ENCODE assay signal across 8 cellular contexts in genomic region chr4:6909970-6910339, GRCh38. TPM values are rescaled to one million over a fixed set of nuclear protein-coding genes. Genes with fewer than 3 reads are reported as not detected.
DNase-seq lines count a peak whose midpoint lies in the region; ATAC-seq, FAIRE-seq and TF ChIP-seq lines count a peak whose summit lies in the region.

No MANE protein-coding gene starts in this region.

- ATAC-seq in GM12878 = peak; percentile 13
- ATAC-seq in HepG2 = peak; percentile 3
- peak; percentile 44 for ATAC-seq in stimulated activated naive CD8-positive, alpha-beta T cell treated with anti-CD3 and anti-CD28 coated beads, Interleukin-15, amount 100 ng/mL, for 72 hours

- 0 out of 2 replicates have a peak, but pooled peaks cover 9% of the 10 kb centered on the region for H3K4me1 ChIP-seq in GM23248 (ENCODE audit: insufficient read depth)
- H3K4me1 ChIP-seq in GM12878 (ENCODE audit: control insufficient read depth, insufficient read depth, low read length) = peaks cover 16% of the 10 kb centered on the region
- peaks cover 68% of the 10 kb centered on the region for H3K4me1 ChIP-seq in HepG2 (ENCODE audit: insufficient read depth, low read length)

- H4K20me1 ChIP-seq in GM23248 (ENCODE audit: insufficient read depth) (no peaks in the 10 kb centered on the region), GM12878 (ENCODE audit: control insufficient read depth, insufficient read depth) (no peaks in the 10 kb centered on the region), HepG2 (ENCODE audit: insufficient read depth, low read length) (peaks cover 24% of the 10 kb centered on the region; the same call in 1 of the 2 replicates)

- H3K4me3 Mint-ChIP-seq in stimulated activated naive CD8-positive, alpha-beta T cell treated with anti-CD3 and anti-CD28 coated beads, Interleukin-15, amount 100 ng/mL, for 72 hours = peak overlapping the region; percentile 97 to 99

- H3K36me3 ChIP-seq in GM23248 (ENCODE audit: low read depth) = no peaks in the 10 kb centered on the region
- H3K36me3 ChIP-seq in MG63 = no peaks in the 10 kb centered on the region
- H3K36me3 ChIP-seq in GM12878 (ENCODE audit: control insufficient read depth in 2 of 2, insufficient read depth in 2 of 2, low read length in 1 of 2) = no peaks in the 10 kb centered on the region
- H3K36me3 ChIP-seq in HepG2 (replicated peaks in 1 of 2; ENCODE audit: control insufficient read depth in 1 of 2, insufficient read depth in 2 of 2, low read length in 2 of 2) = no peaks in the 10 kb centered on the region

- WGBS in GM23248 (ENCODE audit: low coverage in 1 of 2, low lambda C conversion rate in 2 of 2, missing lambda C conversion rate in 2 of 2), 2 experiments = 0% methylated on average over 10 to 39 of the region's 58 CpGs
- under 1% methylated on average over 41 of the region's 58 CpGs for WGBS in GM12878 (ENCODE audit: insufficient coverage, insufficient replicate concordance, low lambda C conversion rate, missing lambda C conversion rate)
- WGBS in HepG2 (ENCODE audit: low lambda C conversion rate) = 0% methylated on average over 6 of the region's 58 CpGs

- TF ChIP-seq EP300 in GM12878 (IDR thresholded peaks at IDR 0.05; ENCODE audit: borderline replicate concordance in 1 of 2, control insufficient read depth in 1 of 2, low read depth in 2 of 2, low read length in 2 of 2) (no peak), HepG2 (IDR thresholded peaks at IDR 0.05; ENCODE audit: low read depth in 2 of 2, low read length in 2 of 2) (no peak), HepG2 (CRISPR knock-in tag; IDR thresholded peaks at IDR 0.05; ENCODE audit: borderline replicate concordance) (no peak)

- H3K9me3 ChIP-seq in GM23248 (ENCODE audit: low read depth) (no peaks in the 10 kb centered on the region), MG63 (no peaks in the 10 kb centered on the region), GM12878 (replicated peaks; ENCODE audit: control insufficient read depth, insufficient read depth, low read length) (no peaks in the 10 kb centered on the region), HepG2 (ENCODE audit: low read length) (no peaks in the 10 kb centered on the region)

- POLR2A ChIA-PET in GM12878 (lab: Charles Lee) (interaction anchor here (1.1 to 3.5 kb wide), 5 partner anchors 10 to 158 kb away, joined by 3 to 18 read pairs (median 5); partner anchors contain the start of gene GRPEL1), HepG2 (lab: Yijun Ruan, JAX) (interaction anchor here (0.7 to 11.5 kb wide), 26 partner anchors 8 to 216 kb away, joined by 3 to 215 read pairs (median 7); partner anchors contain the start of genes BLOC1S4, GRPEL1, MRFAP1L1 and S100P)

- no peaks in the 10 kb centered on the region for H3K9me2 ChIP-seq in GM23248 (ENCODE audit: insufficient read depth)

- H3K4me2 ChIP-seq in GM23248 (ENCODE audit: unreplicated experiment) (peak overlapping the region; percentile 92), GM12878 (ENCODE audit: control insufficient read depth, insufficient read depth) (peak overlapping the region; percentile 99), HepG2 (ENCODE audit: low read depth, low read length) (peak overlapping the region; percentile 96)

- H3K79me2 ChIP-seq in GM23248 (ENCODE audit: insufficient read depth) (peaks cover 32% of the 10 kb centered on the region; the same call in 1 of the 2 replicates), GM12878 (ENCODE audit: control insufficient read depth, insufficient read depth, low read length) (peaks cover 11% of the 10 kb centered on the region), HepG2 (ENCODE audit: insufficient read depth, low read length) (peaks cover 52% of the 10 kb centered on the region)

- H3K4me1 Mint-ChIP-seq in stimulated activated naive CD8-positive, alpha-beta T cell treated with anti-CD3 and anti-CD28 coated beads, Interleukin-15, amount 100 ng/mL, for 72 hours = peaks cover 63% of the 10 kb centered on the region

- H3K27me3 Mint-ChIP-seq in stimulated activated naive CD8-positive, alpha-beta T cell treated with anti-CD3 and anti-CD28 coated beads, Interleukin-15, amount 100 ng/mL, for 72 hours = peaks cover 13% of the 10 kb centered on the region

- in situ Hi-C loops in GM23248 (cut with MboI) = no loop called here
- in situ Hi-C loops in GM12878 (cut with MboI) = loop anchor here (5.0 kb wide), 1 partner anchor 162 kb away; no protein-coding TSS in a partner anchor
- in situ Hi-C loops in HepG2 (cut with HindIII; ENCODE audit: extremely low pct_ligation_motif_present, low pct_unique_long_range_greater_than_20kb) = loop anchor here (10.0 kb wide), 1 partner anchor 165 kb away; no protein-coding TSS in a partner anchor

- no peaks in the 10 kb centered on the region for H3K9me3 Mint-ChIP-seq in stimulated activated naive CD8-positive, alpha-beta T cell treated with anti-CD3 and anti-CD28 coated beads, Interleukin-15, amount 100 ng/mL, for 72 hours

- DNase-seq in GM12892 (ENCODE audit: insufficient read length) (peak; percentile 58), GM23248 (peak; percentile 60), MG63 (no peak), GM12878 (ENCODE audit: low read depth, low spot score) (no peak), HepG2 (ENCODE audit: low spot score) (no peak), HTR-8/SVneo (ENCODE audit: insufficient read length, low spot score) (no peak), HCEC 1CT (no peak)
- peak in 1 of 2 donors; percentile 44 for DNase-seq in stimulated activated naive CD8-positive, alpha-beta T cell treated with anti-CD3 and anti-CD28 coated beads, Interleukin-15, amount 100 ng/mL, for 72 hours

- H2AFZ ChIP-seq in GM23248 (peak overlapping the region; percentile 34), GM12878 (ENCODE audit: control insufficient read depth, low read depth, low read length) (peak overlapping the region; percentile 74), HepG2 (ENCODE audit: low read length) (no peak overlapping the region)

- SMC1A ChIA-PET in GM12878 (lab: Charles Lee; ENCODE audit: uncharacterized antibody, unreplicated experiment) = interaction anchor here (1.2 to 2.4 kb wide), 6 partner anchors 32 to 161 kb away, joined by 4 to 18 read pairs (median 6); partner anchors contain the start of gene TADA2B

- H3K9ac ChIP-seq in GM23248 = peak overlapping the region; percentile 88
- peak overlapping the region; percentile 72 for H3K9ac ChIP-seq in GM12878 (ENCODE audit: control insufficient read depth, insufficient read depth, low read length)
- peak overlapping the region; percentile 87 for H3K9ac ChIP-seq in HepG2 (ENCODE audit: insufficient read depth, low read depth, low read length)

- no peaks in the 10 kb centered on the region for H3K27me3 ChIP-seq in GM23248 (replicated peaks; ENCODE audit: insufficient read depth)
- no peaks in the 10 kb centered on the region for H3K27me3 ChIP-seq in MG63
- 0 out of 4 replicates have a peak, but pooled peaks cover 0 to 3% of the 10 kb centered on the region in 2 experiments for H3K27me3 ChIP-seq in GM12878 (replicated peaks in 1 of 2; ENCODE audit: control insufficient read depth in 2 of 2, insufficient read depth in 2 of 2, low read length in 1 of 2)
- no peaks in the 10 kb centered on the region; a peak in 1 of 5 replicates for H3K27me3 ChIP-seq in HepG2 (ENCODE audit: control insufficient read depth in 1 of 2, insufficient read depth in 2 of 2, low read length in 2 of 2)

- H3K27ac Mint-ChIP-seq in stimulated activated naive CD8-positive, alpha-beta T cell treated with anti-CD3 and anti-CD28 coated beads, Interleukin-15, amount 100 ng/mL, for 72 hours = no peak overlapping the region

- no peak for TF ChIP-seq POLR2A in GM12892 (IDR thresholded peaks at IDR 0.05; ENCODE audit: low read depth, low read length)
- TF ChIP-seq POLR2A in GM12878 (IDR thresholded peaks at IDR 0.05; ENCODE audit: low read depth, low read length) = no peak
- TF ChIP-seq POLR2A in HepG2 (IDR thresholded peaks at IDR 0.05; ENCODE audit: insufficient read depth in 1 of 2, low read depth in 2 of 2, low read length in 2 of 2) = no peak

- H3K27ac ChIP-seq in GM23248 = no peak overlapping the region
- H3K27ac ChIP-seq in GM12878 (ENCODE audit: control insufficient read depth, insufficient read depth) = peak overlapping the region; percentile 96
- H3K27ac ChIP-seq in HepG2 (ENCODE audit: extremely low read length, insufficient read depth, low read length) = peak overlapping the region; percentile 73

- TF ChIP-seq CTCF in GM12878 (IDR thresholded peaks at IDR 0.05 in 2 of 3, conservative IDR thresholded peaks at IDR 0.05 in 1 of 3; ENCODE audit: control insufficient read depth in 2 of 3, extremely low read depth in 1 of 3, insufficient read depth in 1 of 3, low read depth in 3 of 3, low read length in 3 of 3) (no peak), HepG2 (CRISPR knock-in tag; IDR thresholded peaks at IDR 0.05) (no peak)

- CTCF ChIA-PET in GM12878 (lab: Yijun Ruan, JAX) = interaction anchor here (1.2 to 9.5 kb wide), 8 partner anchors 24 to 190 kb away, joined by 5 to 94 read pairs (median 8); partner anchors contain the start of gene GRPEL1
- CTCF ChIA-PET in HepG2 (lab: Yijun Ruan, JAX; ENCODE audit: low intra/inter-chr PET ratio, low total read pairs) = interaction anchor here (1.3 to 3.1 kb wide), 2 partner anchors 8 to 18 kb away, joined by 4 to 12 read pairs; no protein-coding TSS in a partner anchor

- RAD21 ChIA-PET in GM12878 (lab: Charles Lee; ENCODE audit: unreplicated experiment) = interaction anchor here (1.0 to 2.5 kb wide), 10 partner anchors 28 to 193 kb away, joined by 3 to 14 read pairs (median 4); partner anchors contain the start of genes BLOC1S4, GRPEL1 and TADA2B

- BruUV-seq in GM12878 (replicated peaks; lab: Mats Ljungman, UMichigan) = no TSS peak
- BruUV-seq in HepG2 (replicated peaks; lab: Mats Ljungman, UMichigan) = no TSS peak

- FAIRE-seq in GM12892 (lab: Jason Lieb, UNC) (no peak), GM12878 (lab: Jason Lieb, UNC) (no peak), HepG2 (lab: Jason Lieb, UNC) (no peak), HTR-8/SVneo (lab: Jason Lieb, UNC) (no peak)

- no peaks in the 10 kb centered on the region for H3F3A ChIP-seq in GM23248 (ENCODE audit: insufficient read depth)

- intact Hi-C loops in GM12878 (cut with micrococcal nuclease; ENCODE audit: unreplicated experiment) (loop anchor here (5.0 kb wide), 3 partner anchors 62 to 137 kb away; no protein-coding TSS in a partner anchor), HepG2 (cut with micrococcal nuclease; ENCODE audit: unreplicated experiment) (loop anchor here (2.0 to 10.0 kb wide), 4 partner anchors 17 to 135 kb away; partner anchors contain the start of gene TADA2B)

- no peak for TF ChIP-seq RAD21 in GM12878 (IDR thresholded peaks at IDR 0.05; ENCODE audit: insufficient read depth, low read depth, low read length)
- peak; percentile 23; the same call in 1 of the 2 replicates for TF ChIP-seq RAD21 in HepG2 (CRISPR knock-in tag; IDR thresholded peaks at IDR 0.05)

- H3K4me3 ChIP-seq in GM23248 = peak overlapping the region; percentile 83
- H3K4me3 ChIP-seq in MG63 = peak overlapping the region; percentile 79
- H3K4me3 ChIP-seq in GM12878 = peak overlapping the region; percentile 97
- H3K4me3 ChIP-seq in HepG2 (replicated peaks in 1 of 3; ENCODE audit: insufficient read depth in 1 of 3, low read depth in 2 of 3, low read length in 3 of 3) = peak overlapping the region; percentile 63 to 92 (median 83)

RNA-seq across cellular contexts. Expression of gene TBC1D14, which starts 0.3 kb away (rescaled TPM):
- polyA plus RNA-seq in GM12892 (2012; ENCODE audit: missing spikeins) = 18.1 TPM
- 39.1 and 48.7 TPM in 2 replicates for total RNA-seq in GM23248 (2014; rRNA removed; shearing (Covaris generic))
- polyA plus RNA-seq in GM23248 (2016; fragmentation: Nextera tagmentation; extraction: Ambion mirVana) = 20.0 and 20.4 TPM in 2 replicates
- 15.3 and 16.3 TPM in 2 replicates for total RNA-seq in MG63 (2014; rRNA removed; shearing (Covaris generic); ENCODE audit: low replicate concordance)
- total RNA-seq in GM12878 (2013; cell fraction: nucleolus; rRNA removed) = 34.3 and 34.9 TPM in 2 replicates
- 39.3 and 40.6 TPM in 2 replicates for total RNA-seq in GM12878 (2014; rRNA removed)
- 31.6 and 33.1 TPM in 2 replicates for total RNA-seq in GM12878 (2014; rRNA removed; fragmentation: Illumina TruSeq; extraction: Trizol)
- 32.1 and 38.1 TPM in 2 replicates for total RNA-seq in GM12878 (2021)
- polyA plus RNA-seq in GM12878 (2011; ENCODE audit: low read depth) = 13.2 TPM
- polyA plus RNA-seq in GM12878 (2011; rRNA removed) = 23.3 and 27.3 TPM in 2 replicates
- polyA plus RNA-seq in GM12878 (2011; cell fraction: cytosol; rRNA removed) = 26.0 and 27.3 TPM in 2 replicates
- 21.3 and 25.6 TPM in 2 replicates for polyA plus RNA-seq in GM12878 (2011; cell fraction: nucleus; rRNA removed)
- 17.7 TPM in 2 replicates for polyA plus RNA-seq in GM12878 (2012)
- polyA plus RNA-seq in GM12878 (2014; fragmentation: Illumina TruSeq; extraction: Trizol) = 21.3 and 30.1 TPM in 2 replicates
- 1 to 10 TPM in 1 of 2 experiments, under 1 TPM in 1; 0.87 to 1.1 TPM for polyA plus RNA-seq in GM12878 (2014; fragmentation: Nextera tagmentation; extraction: Ambion mirVana)
- 32.9 and 33.9 TPM in 2 replicates for polyA plus RNA-seq in GM12878 (2014; rRNA removed)
- 10 to 100 TPM; 29.0 to 30.0 TPM for polyA plus RNA-seq in GM12878 (2016; fragmentation: Nextera tagmentation; extraction: Ambion mirVana)
- polyA minus RNA-seq in GM12878 (2011; rRNA and poly(A)+ RNA removed) = 22.7 and 28.6 TPM in 2 replicates
- polyA minus RNA-seq in GM12878 (2011; cell fraction: cytosol; rRNA and poly(A)+ RNA removed) = 9.1 and 13.3 TPM in 2 replicates
- polyA minus RNA-seq in GM12878 (2011; cell fraction: nucleus; rRNA and poly(A)+ RNA removed) = 10.4 and 17.0 TPM in 2 replicates
- 46.5 and 53.3 TPM in 2 replicates for total RNA-seq in HepG2 (2016; rRNA removed; fragmentation: Illumina TruSeq; extraction: Trizol)
- total RNA-seq in HepG2 (2016; cell fraction: cytosol; rRNA removed; fragmentation: Illumina TruSeq; extraction: Trizol; ENCODE audit: low read depth) = 65.4 and 73.2 TPM in 2 replicates
- total RNA-seq in HepG2 (2016; cell fraction: insoluble cytoplasmic fraction; rRNA removed; fragmentation: Illumina TruSeq; extraction: Trizol) = 45.9 and 47.6 TPM in 2 replicates
- total RNA-seq in HepG2 (2016; cell fraction: membrane; rRNA removed; fragmentation: Illumina TruSeq; extraction: Trizol) = 39.0 and 41.3 TPM in 2 replicates
- total RNA-seq in HepG2 (2016; cell fraction: nucleus; rRNA removed; fragmentation: Illumina TruSeq; extraction: Trizol) = 38.2 and 42.5 TPM in 2 replicates
- polyA plus RNA-seq in HepG2 (2011; rRNA removed) = 29.5 and 31.8 TPM in 2 replicates
- 29.0 and 31.7 TPM in 2 replicates for polyA plus RNA-seq in HepG2 (2011; cell fraction: cytosol; rRNA removed)
- 29.6 and 30.6 TPM in 2 replicates for polyA plus RNA-seq in HepG2 (2011; cell fraction: nucleus; rRNA removed)
- 31.1 and 34.7 TPM in 2 replicates for polyA plus RNA-seq in HepG2 (2012)
- 5.0 TPM in 2 replicates for polyA plus RNA-seq in HepG2 (2016; cell fraction: cytosol; fragmentation: Illumina TruSeq; extraction: Trizol; ENCODE audit: low read depth)
- polyA plus RNA-seq in HepG2 (2016; cell fraction: insoluble cytoplasmic fraction; fragmentation: Illumina TruSeq; extraction: Trizol; ENCODE audit: low read depth) = 34.0 and 38.1 TPM in 2 replicates
- 15.8 and 17.3 TPM in 2 replicates for polyA plus RNA-seq in HepG2 (2016; cell fraction: membrane; fragmentation: Illumina TruSeq; extraction: Trizol; ENCODE audit: low read depth)
- polyA plus RNA-seq in HepG2 (2016; cell fraction: nucleus; fragmentation: Illumina TruSeq; extraction: Trizol; ENCODE audit: insufficient read depth, low read depth) = 42.2 and 45.1 TPM in 2 replicates
- 34.1 and 63.3 TPM in 2 replicates for polyA minus RNA-seq in HepG2 (2011; rRNA and poly(A)+ RNA removed; ENCODE audit: low replicate concordance)
- 21.7 and 28.5 TPM in 2 replicates for polyA minus RNA-seq in HepG2 (2011; cell fraction: cytosol; rRNA and poly(A)+ RNA removed)
- polyA minus RNA-seq in HepG2 (2011; cell fraction: nucleus; rRNA and poly(A)+ RNA removed) = 25.8 and 31.3 TPM in 2 replicates

Comparison
In these comparisons a context has a peak if more than half of its experiments do, and no peak if none do; other contexts are left out.
1. DNase-seq: peak in GM12892 (single experiment) and GM23248 (single experiment); none in MG63 (single experiment), GM12878 (single experiment), HepG2 (single experiment), HTR-8/SVneo (single experiment) and HCEC 1CT (single experiment).
2. Peak in every context shown above with its lines, with median percentiles within 50 percentile points of each other: H3K4me2 ChIP-seq, H3K4me3 ChIP-seq, H3K9ac ChIP-seq and ATAC-seq.